7 cellular contexts compared by ENCODE assay signal in genomic region chr16:59567496-59567895, GRCh38.
"Had no signal": no experiment of that assay in that cellular context is flagged by ENCODE, and none has a peak within 500 bp of the region (broad histone marks: within the 10 kb centered on the region; RNA-seq: fewer than 3 reads in every experiment).

No MANE protein-coding gene starts in this region.

- H3K36me3 Mint-ChIP-seq: IgD-negative memory B cell had no signal

- H3K27ac Mint-ChIP-seq: H9, IgD-negative memory B cell had no signal

- H3K9me3 Mint-ChIP-seq: H9 had no signal

- ATAC-seq: HepG2 had no signal

- H3K27ac ChIP-seq: HL-60 had no signal

- DNase-seq: GOT3, H9, HCEC 1CT, KBM-7 had no signal
